Comparison of ENCODE assay signal across 10 cellular contexts in genomic region chr20:18001131-18001921, GRCh38. TPM values are rescaled to one million over a fixed set of nuclear protein-coding genes. Genes with fewer than 3 reads are reported as not detected.
A peak's percentile ranks its signal among the peaks of the same experiment; 100 is the strongest.
DNase-seq lines count a peak whose midpoint lies in the region; ATAC-seq, FAIRE-seq and TF ChIP-seq lines count a peak whose summit lies in the region.
"Had no signal": no experiment of that assay in that cellular context is flagged by ENCODE, and none has a peak within 500 bp of the region (broad histone marks: within the 10 kb centered on the region; RNA-seq: fewer than 3 reads in every experiment).

No MANE protein-coding gene starts in this region.

- H3K27ac ChIP-seq in K562 (ENCODE audit: extremely low read depth, low read depth, low read length) (no peak overlapping the region), right cardiac atrium (ENCODE audit: low read length) (no peak overlapping the region), stomach (peak overlapping the region in 3 of 5 donors; percentile 25 to 64 (median 31)), spleen (no peak overlapping the region)

- peaks cover 6 to 7% of the 10 kb centered on the region in 2 experiments; a peak in 3 of 5 replicates for H3K27me3 ChIP-seq in K562 (ENCODE audit: control insufficient read depth in 2 of 2, insufficient read depth in 2 of 2, low read length in 2 of 2)
- no peaks in the 10 kb centered on the region for H3K27me3 ChIP-seq in right cardiac atrium (ENCODE audit: control insufficient read depth, insufficient read depth)
- H3K27me3 ChIP-seq in stomach = no peaks in the 10 kb centered on the region
- H3K27me3 ChIP-seq in spleen (replicated peaks in 1 of 7) = no peaks in the 10 kb centered on the region

- no peaks in the 10 kb centered on the region for H3K9me1 ChIP-seq in K562 (ENCODE audit: control insufficient read depth, insufficient read depth, low read length)

- TF ChIP-seq EP300 in K562 (IDR thresholded peaks at IDR 0.05; ENCODE audit: low read length) = no peak
- TF ChIP-seq EP300 in stomach (IDR thresholded peaks at IDR 0.05) = no peak

- no peak for TF ChIP-seq CTCF in K562 (IDR thresholded peaks at IDR 0.05 in 2 of 3, conservative IDR thresholded peaks at IDR 0.05 in 1 of 3; ENCODE audit: insufficient read depth in 2 of 3, low read depth in 1 of 3, low read length in 3 of 3)
- no peak for TF ChIP-seq CTCF in stomach (IDR thresholded peaks at IDR 0.05)
- TF ChIP-seq CTCF in spleen (IDR thresholded peaks at IDR 0.05 in 8 of 11, conservative IDR thresholded peaks at IDR 0.05 in 3 of 11) = no peak

- ATAC-seq in K562 (peak; percentile 35; the same call in 2 of the 3 replicates), right cardiac atrium (peak; percentile 94 to 95), GM18519 (IDR thresholded peaks at IDR 0.05; ENCODE audit: low FRiP score, unreplicated experiment) (no peak)

- TF ChIP-seq RAD21 in K562 (CRISPR knock-in tag; conservative IDR thresholded peaks at IDR 0.05 in 1 of 2, IDR thresholded peaks at IDR 0.05 in 1 of 2) = no peak

- H3K9me3 ChIP-seq in K562 (replicated peaks; ENCODE audit: control insufficient read depth, insufficient read depth, low read depth, low read length) (no peaks in the 10 kb centered on the region), right cardiac atrium (ENCODE audit: control insufficient read depth, low read length) (no peaks in the 10 kb centered on the region), stomach (no peaks in the 10 kb centered on the region), spleen (no peaks in the 10 kb centered on the region)

- H4K20me1 ChIP-seq in K562 (replicated peaks; ENCODE audit: control insufficient read depth, insufficient read depth, low read length) = no peaks in the 10 kb centered on the region

- TF ChIP-seq POLR2A in K562 (conservative IDR thresholded peaks at IDR 0.05) = no peak
- TF ChIP-seq POLR2A in stomach (IDR thresholded peaks at IDR 0.05) = no peak
- no peak for TF ChIP-seq POLR2A in spleen (IDR thresholded peaks at IDR 0.05)

- in situ Hi-C loops in K562 (cut with MboI) = no loop called here

- no peak for FAIRE-seq in K562 (lab: Jason Lieb, UNC)

- H3K4me2 ChIP-seq in K562 (ENCODE audit: insufficient read depth, low read length) = no peak overlapping the region

- WGBS in K562 (ENCODE audit: insufficient coverage, low coverage, missing lambda C conversion rate) = 22% methylated on average over 5 of the region's 10 CpGs
- 58% methylated on average over 10 of the region's 10 CpGs for WGBS in right cardiac atrium
- 49 to 70% (median 59%) methylated on average over 9 to 10 of the region's 10 CpGs for WGBS in stomach, 5 donors
- 77 to 90% (median 84%) methylated on average over 10 of the region's 10 CpGs for WGBS in spleen, 5 donors

- H3K79me2 ChIP-seq in K562 (ENCODE audit: control insufficient read depth, insufficient read depth, low read length) = no peaks in the 10 kb centered on the region

- BruUV-seq in K562 (replicated peaks; lab: Mats Ljungman, UMichigan) = no TSS peak

- CTCF ChIA-PET in K562 (lab: Yijun Ruan, JAX; ENCODE audit: low intra/inter-chr PET ratio) = no interaction called here

- H3K9ac ChIP-seq in K562 (ENCODE audit: insufficient read depth in 1 of 2, low read depth in 2 of 2, low read length in 2 of 2) = no peak overlapping the region

- no peak overlapping the region for H2AFZ ChIP-seq in K562 (ENCODE audit: low read depth, low read length)

- POLR2A ChIA-PET in K562 (lab: Yijun Ruan, JAX) = no interaction called here

- intact Hi-C loops in K562 (cut with micrococcal nuclease) = no loop called here
- intact Hi-C loops in right cardiac atrium (cut with DNase I) = loop anchor here in 1 of 4 donors (5.0 kb wide), 1 partner anchor 494 kb away; no protein-coding TSS in a partner anchor
- intact Hi-C loops in stomach (cut with DNase I; ENCODE audit: low total_unique reads) = loop anchor here (10.0 kb wide), 1 partner anchor 497 kb away; no protein-coding TSS in a partner anchor
- intact Hi-C loops in spleen (cut with DNase I; ENCODE audit: low total_unique reads) = no loop called here

- H3K4me3 ChIP-seq in K562 (no peak overlapping the region), right cardiac atrium (ENCODE audit: low read length) (no peak overlapping the region), stomach (no peak overlapping the region), spleen (no peak overlapping the region)

- DNase-seq in H4 (ENCODE audit: low spot score) = peak; percentile 54
- DNase-seq in K562 (ENCODE audit: extremely low read depth in 1 of 4, low spot score in 3 of 4) = no peak
- peak; percentile 80 to 84 (median 83) for DNase-seq in right cardiac atrium
- DNase-seq in stomach = peak; percentile 75
- DNase-seq in activated naive CD4-positive, alpha-beta T cell treated with Interleukin-2 at 50 U/mL for 16 hours = no peak
- no peak for DNase-seq in stimulated activated naive CD4-positive, alpha-beta T cell (lab: John Stamatoyannopoulos, UW)
- DNase-seq in spleen = no peak
- DNase-seq: immature natural killer cell, NCI-H82 had no signal

- H3K36me3 ChIP-seq in K562 (ENCODE audit: control insufficient read depth, insufficient read depth, low read length) (no peaks in the 10 kb centered on the region), stomach (no peaks in the 10 kb centered on the region), spleen (no peaks in the 10 kb centered on the region)

- no peaks in the 10 kb centered on the region; a peak in 1 of 5 replicates for H3K4me1 ChIP-seq in K562 (replicated peaks in 1 of 2; ENCODE audit: control insufficient read depth in 2 of 2, insufficient read depth in 2 of 2, low read length in 2 of 2)
- no peaks in the 10 kb centered on the region for H3K4me1 ChIP-seq in right cardiac atrium (ENCODE audit: control insufficient read depth, insufficient read depth, low read length)
- H3K4me1 ChIP-seq in stomach = peaks cover 0 to 32% (median 22%) of the 10 kb centered on the region in 4 donors
- H3K4me1 ChIP-seq in spleen = peaks cover 3 to 46% (median 18%) of the 10 kb centered on the region in 6 donors

RNA-seq across cellular contexts. Expression of gene MGME1, which starts 32.5 kb away (rescaled TPM):
- total RNA-seq in H4 (2014; rRNA removed; shearing (Covaris generic)) = 9.5 and 12.0 TPM in 2 replicates
- total RNA-seq in K562 (2011; cell fraction: chromatin; rRNA removed; ENCODE audit: low replicate concordance) = 27.5 and 51.1 TPM in 2 replicates
- 29.0 and 30.2 TPM in 2 replicates for total RNA-seq in K562 (2011; cell fraction: nucleolus; rRNA removed)
- 29.8 and 32.3 TPM in 2 replicates for total RNA-seq in K562 (2011; cell fraction: nucleoplasm; rRNA removed)
- total RNA-seq in K562 (2014; rRNA removed) = 15.6 and 15.9 TPM in 2 replicates
- total RNA-seq in K562 (2014; rRNA removed; fragmentation: Illumina TruSeq; extraction: Trizol) = 38.6 and 42.7 TPM in 2 replicates
- total RNA-seq in K562 (2015; rRNA removed; fragmentation: Illumina TruSeq; extraction: Trizol) = 34.1 and 35.0 TPM in 2 replicates
- total RNA-seq in K562 (2021) = 29.2 and 30.6 TPM in 2 replicates
- polyA plus RNA-seq in K562 (2011; rRNA removed) = 25.9 and 36.0 TPM in 2 replicates
- polyA plus RNA-seq in K562 (2011; cell fraction: cytosol; rRNA removed) = 12.0 and 17.2 TPM in 2 replicates
- 15.6 and 16.5 TPM in 2 replicates for polyA plus RNA-seq in K562 (2011; cell fraction: nucleus; rRNA removed)
- polyA plus RNA-seq in K562 (2012) = 33.1 and 37.6 TPM in 2 replicates
- polyA plus RNA-seq in K562 (2014; fragmentation: Illumina TruSeq; extraction: Trizol) = 41.3 and 45.1 TPM in 2 replicates
- 10 to 100 TPM; 13.4 to 20.7 TPM for polyA plus RNA-seq in K562 (2014; fragmentation: Nextera tagmentation; extraction: Ambion mirVana)
- polyA plus RNA-seq in K562 (2014; rRNA removed) = 23.1 and 27.3 TPM in 2 replicates
- 35.0 and 37.2 TPM in 2 replicates for polyA minus RNA-seq in K562 (2011; rRNA and poly(A)+ RNA removed)
- 19.7 and 26.8 TPM in 2 replicates for polyA minus RNA-seq in K562 (2011; cell fraction: cytosol; rRNA and poly(A)+ RNA removed)
- 16.3 and 30.9 TPM in 2 replicates for polyA minus RNA-seq in K562 (2011; cell fraction: nucleus; rRNA and poly(A)+ RNA removed)
- total RNA-seq in right cardiac atrium = 10 to 100 TPM in 3 of 4 donors, 1 to 10 TPM in 1; 9.7 to 12.0 (median 10.8) TPM
- 10.9 TPM for polyA plus RNA-seq in right cardiac atrium
- total RNA-seq in stomach = 10 to 100 TPM in 1 of 5 donors, 1 to 10 TPM in 4; 2.3 to 19.1 (median 6.4) TPM
- 10 to 100 TPM in 2 of 3 donors, 1 to 10 TPM in 1; 6.7 to 11.0 (median 10.1) TPM for polyA plus RNA-seq in stomach
- total RNA-seq in spleen = 10 to 100 TPM; 20.9 to 33.4 (median 28.4) TPM
- polyA plus RNA-seq in spleen = 10 to 100 TPM; 22.5 to 33.1 (median 26.2) TPM

RNA-seq across cellular contexts. Expression of gene SNX5, which starts 32.7 kb away (rescaled TPM):
- total RNA-seq in H4 (2014; rRNA removed; shearing (Covaris generic)) = 85.0 and 114 TPM in 2 replicates
- total RNA-seq in K562 (2011; cell fraction: chromatin; rRNA removed; ENCODE audit: low replicate concordance) = 174 and 330 TPM in 2 replicates
- 139 and 146 TPM in 2 replicates for total RNA-seq in K562 (2011; cell fraction: nucleolus; rRNA removed)
- 189 and 260 TPM in 2 replicates for total RNA-seq in K562 (2011; cell fraction: nucleoplasm; rRNA removed)
- total RNA-seq in K562 (2014; rRNA removed) (150 and 171 TPM in 2 replicates), K562 (2014; rRNA removed; fragmentation: Illumina TruSeq; extraction: Trizol) (157 and 183 TPM in 2 replicates), K562 (2015; rRNA removed; fragmentation: Illumina TruSeq; extraction: Trizol) (156 and 164 TPM in 2 replicates), K562 (2021) (128 and 142 TPM in 2 replicates), right cardiac atrium (10 to 100 TPM; 46.7 to 53.9 (median 49.9) TPM), stomach (100 to 1,000 TPM in 4 of 5 donors, 10 to 100 TPM in 1; 47.3 to 202 (median 126) TPM), spleen (100 to 1,000 TPM; 126 to 261 (median 192) TPM)
- polyA plus RNA-seq in K562 (2011; rRNA removed) (139 and 174 TPM in 2 replicates), K562 (2014; fragmentation: Illumina TruSeq; extraction: Trizol) (150 and 160 TPM in 2 replicates), K562 (2014; fragmentation: Nextera tagmentation; extraction: Ambion mirVana) (10 to 100 TPM; 53.5 to 69.8 TPM), K562 (2014; rRNA removed) (232 and 276 TPM in 2 replicates), right cardiac atrium (47.8 TPM), stomach (10 to 100 TPM; 71.1 to 81.6 (median 73.8) TPM), spleen (100 to 1,000 TPM; 151 to 181 (median 159) TPM)
- polyA plus RNA-seq in K562 (2011; cell fraction: cytosol; rRNA removed) = 84.9 and 100 TPM in 2 replicates
- polyA plus RNA-seq in K562 (2011; cell fraction: nucleus; rRNA removed) = 170 and 187 TPM in 2 replicates
- polyA plus RNA-seq in K562 (2012) = 122 and 132 TPM in 2 replicates
- 156 and 164 TPM in 2 replicates for polyA minus RNA-seq in K562 (2011; rRNA and poly(A)+ RNA removed)
- polyA minus RNA-seq in K562 (2011; cell fraction: cytosol; rRNA and poly(A)+ RNA removed) = 70.9 and 78.5 TPM in 2 replicates
- 156 and 184 TPM in 2 replicates for polyA minus RNA-seq in K562 (2011; cell fraction: nucleus; rRNA and poly(A)+ RNA removed)

RNA-seq across cellular contexts. Expression of gene OVOL2, which starts 56.4 kb away (rescaled TPM):
- 0.47 and 1.5 TPM in 2 replicates for total RNA-seq in H4 (2014; rRNA removed; shearing (Covaris generic))
- total RNA-seq in K562 (2011; cell fraction: chromatin; rRNA removed; ENCODE audit: low replicate concordance) = not detected in 2 replicates
- not detected in 2 replicates for total RNA-seq in K562 (2011; cell fraction: nucleolus; rRNA removed)
- not detected in 2 replicates for total RNA-seq in K562 (2011; cell fraction: nucleoplasm; rRNA removed)
- not detected in 2 replicates for total RNA-seq in K562 (2014; rRNA removed)
- not detected in 2 replicates for total RNA-seq in K562 (2014; rRNA removed; fragmentation: Illumina TruSeq; extraction: Trizol)
- total RNA-seq in K562 (2015; rRNA removed; fragmentation: Illumina TruSeq; extraction: Trizol) = not detected in 2 replicates
- not detected in 2 replicates for total RNA-seq in K562 (2021)
- polyA plus RNA-seq in K562 (2011; rRNA removed) = not detected in 2 replicates
- polyA plus RNA-seq in K562 (2011; cell fraction: cytosol; rRNA removed) = not detected in 2 replicates
- polyA plus RNA-seq in K562 (2011; cell fraction: nucleus; rRNA removed) = not detected in 2 replicates
- polyA plus RNA-seq in K562 (2012) = not detected in 2 replicates
- not detected in 2 replicates for polyA plus RNA-seq in K562 (2014; fragmentation: Illumina TruSeq; extraction: Trizol)
- not detected for polyA plus RNA-seq in K562 (2014; fragmentation: Nextera tagmentation; extraction: Ambion mirVana)
- 0.22 TPM in 1 of 2 replicates, not detected in the other for polyA plus RNA-seq in K562 (2014; rRNA removed)
- not detected in 2 replicates for polyA minus RNA-seq in K562 (2011; rRNA and poly(A)+ RNA removed)
- not detected in 2 replicates for polyA minus RNA-seq in K562 (2011; cell fraction: cytosol; rRNA and poly(A)+ RNA removed)
- polyA minus RNA-seq in K562 (2011; cell fraction: nucleus; rRNA and poly(A)+ RNA removed) = not detected in 2 replicates
- not detected for total RNA-seq in right cardiac atrium
- not detected for polyA plus RNA-seq in right cardiac atrium
- 10 to 100 TPM; 10.7 to 58.3 (median 27.2) TPM for total RNA-seq in stomach
- polyA plus RNA-seq in stomach = 10 to 100 TPM in 1 of 3 donors, 1 to 10 TPM in 2; 5.0 to 16.0 (median 8.5) TPM
- not detected for total RNA-seq in spleen
- not detected for polyA plus RNA-seq in spleen
- polyA plus RNA-seq: immature natural killer cell had no signal

Comparison
In these comparisons a context has a peak if more than half of its experiments do, and no peak if none do; other contexts are left out.
1. DNase-seq: peak in H4 (single experiment), right cardiac atrium (3 of 3) and stomach (single experiment); none in K562 (0 of 4), activated naive CD4-positive, alpha-beta T cell treated with Interleukin-2 at 50 U/mL for 16 hours (single experiment), stimulated activated naive CD4-positive, alpha-beta T cell (0 of 6) and spleen (single experiment).
2. H3K27ac ChIP-seq: peak in stomach (3 of 5); none in K562 (single experiment), right cardiac atrium (single experiment) and spleen (0 of 8).